Comparison of ENCODE assay signal across 9 cellular contexts in the genomic region with DNA sequence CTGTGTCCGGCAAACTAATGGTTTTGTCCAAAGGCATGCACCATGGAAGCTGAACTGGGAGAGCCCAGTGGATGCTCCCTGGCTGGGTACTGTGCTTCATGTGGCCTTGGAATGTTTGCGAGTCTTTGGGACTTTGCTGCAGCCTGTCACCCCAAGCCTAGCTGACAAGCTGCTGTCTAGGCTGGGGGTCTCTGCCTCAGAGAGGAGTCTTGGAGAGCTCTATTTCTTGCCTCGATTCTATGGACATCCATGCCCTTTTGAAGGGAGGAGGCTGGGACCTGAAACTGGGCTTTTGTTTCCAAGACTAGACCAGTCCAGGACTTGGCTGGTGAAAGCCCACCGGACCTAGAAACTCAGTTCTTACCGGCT. TPM values are rescaled to one million over a fixed set of nuclear protein-coding genes. Genes with fewer than 3 reads are reported as not detected.
DNase-seq lines count a peak whose midpoint lies in the region; ATAC-seq and TF ChIP-seq lines count a peak whose summit lies in the region.
"Had no signal": no experiment of that assay in that cellular context is flagged by ENCODE, and none has a peak within 500 bp of the region (broad histone marks: within the 10 kb centered on the region; RNA-seq: fewer than 3 reads in every experiment).

No MANE protein-coding gene starts in this region.

- H3K9me3 ChIP-seq in BE2C (no peaks in the 10 kb centered on the region), mucosa of stomach (ENCODE audit: control insufficient read depth, low read length) (no peaks in the 10 kb centered on the region), testis (no peaks in the 10 kb centered on the region)
- H3K9me3 ChIP-seq: neutrophil had no signal

- H3K27ac ChIP-seq in testis = no peak overlapping the region
- H3K27ac ChIP-seq: neutrophil had no signal

- no peaks in the 10 kb centered on the region for H3K27me3 Mint-ChIP-seq in IgD-negative memory B cell
- no peaks in the 10 kb centered on the region for H3K27me3 Mint-ChIP-seq in central memory CD8-positive, alpha-beta T cell

- H3K4me3 Mint-ChIP-seq in IgD-negative memory B cell = peak overlapping the region; percentile 88 to 98 (median 92)
- H3K4me3 Mint-ChIP-seq in central memory CD8-positive, alpha-beta T cell = peak overlapping the region; percentile 90

- intact Hi-C loops in testis (cut with DNase I; ENCODE audit: low total_unique reads) = no loop called here

- no peak for TF ChIP-seq POLR2A in testis (IDR thresholded peaks at IDR 0.05)

- H3K27ac Mint-ChIP-seq in IgD-negative memory B cell = peak overlapping the region in 2 of 3 donors; percentile 81 to 85
- H3K27ac Mint-ChIP-seq in central memory CD8-positive, alpha-beta T cell (ENCODE audit: low read depth) = peak overlapping the region; percentile 89

- H3K36me3 Mint-ChIP-seq in IgD-negative memory B cell = no peaks in the 10 kb centered on the region
- H3K36me3 Mint-ChIP-seq in central memory CD8-positive, alpha-beta T cell (ENCODE audit: insufficient read depth) = peaks cover 19% of the 10 kb centered on the region

- 43 to 57% methylated on average over 4 to 5 of the region's 5 CpGs for WGBS in testis, 2 donors

- DNase-seq in BE2C (no peak), testis (no peak)
- no peak for DNase-seq in central memory CD8-positive, alpha-beta T cell (ENCODE audit: low spot score in 2 of 2)

- H3K9ac ChIP-seq in mucosa of stomach (ENCODE audit: low read length) = peak overlapping the region; percentile 29

- H3K4me1 Mint-ChIP-seq in IgD-negative memory B cell = peaks cover 22 to 41% (median 36%) of the 10 kb centered on the region in 3 donors
- H3K4me1 Mint-ChIP-seq in central memory CD8-positive, alpha-beta T cell = peaks cover 53% of the 10 kb centered on the region

- no peaks in the 10 kb centered on the region for H3K4me1 ChIP-seq in BE2C
- H3K4me1 ChIP-seq in mucosa of stomach (ENCODE audit: control insufficient read depth, insufficient read depth, low read length) = peaks cover 19% of the 10 kb centered on the region
- H3K4me1 ChIP-seq in testis = peaks cover 19% of the 10 kb centered on the region

- H3K36me3 ChIP-seq in BE2C (peaks cover 21% of the 10 kb centered on the region), mucosa of stomach (ENCODE audit: control insufficient read depth, insufficient read depth, low read length) (no peaks in the 10 kb centered on the region), testis (ENCODE audit: low read depth, missing control alignments) (no peaks in the 10 kb centered on the region)
- H3K36me3 ChIP-seq: neutrophil had no signal

- no peaks in the 10 kb centered on the region for H3K27me3 ChIP-seq in BE2C
- H3K27me3 ChIP-seq in mucosa of stomach (ENCODE audit: control insufficient read depth, insufficient read depth, low read length) = no peaks in the 10 kb centered on the region
- no peaks in the 10 kb centered on the region for H3K27me3 ChIP-seq in testis
- H3K27me3 ChIP-seq: neutrophil had no signal

- TF ChIP-seq CTCF in BE2C (IDR thresholded peaks at IDR 0.05; ENCODE audit: low read depth, low read length) (no peak), testis (IDR thresholded peaks at IDR 0.05) (no peak)

- peak overlapping the region; percentile 96 for H3K4me3 ChIP-seq in BE2C (ENCODE audit: low read depth, low read length)
- no peak overlapping the region for H3K4me3 ChIP-seq in mucosa of stomach (ENCODE audit: low read length)
- H3K4me3 ChIP-seq in testis = no peak overlapping the region

- ATAC-seq in central memory CD8-positive, alpha-beta T cell (replicated peaks; ENCODE audit: extremely low read depth, poor library complexity, severe bottlenecking) = no peak
- ATAC-seq in HG03457 (IDR thresholded peaks at IDR 0.05; ENCODE audit: unreplicated experiment) (no peak), GM21447 (IDR thresholded peaks at IDR 0.05; ENCODE audit: unreplicated experiment) (no peak), GM18520 (IDR thresholded peaks at IDR 0.05; ENCODE audit: unreplicated experiment) (no peak)

- peaks cover 0 to 3% (median 1%) of the 10 kb centered on the region in 3 donors for H3K9me3 Mint-ChIP-seq in IgD-negative memory B cell
- no peaks in the 10 kb centered on the region for H3K9me3 Mint-ChIP-seq in central memory CD8-positive, alpha-beta T cell

RNA-seq across cellular contexts. Expression of a gene that starts 1.7 kb away (rescaled TPM):
- polyA plus RNA-seq in BE2C (2012; ENCODE audit: insufficient read depth, insufficient read length, low read depth) = 43.2 TPM
- polyA plus RNA-seq in IgD-negative memory B cell = 6.8 TPM
- 1 to 10 TPM; 5.9 TPM for total RNA-seq in testis
- 3.3 TPM for polyA plus RNA-seq in testis (ENCODE audit: insufficient read depth, low read depth, low replicate concordance)

RNA-seq across cellular contexts. Expression of a gene that starts 31.4 kb away (rescaled TPM):
- polyA plus RNA-seq in BE2C (2012; ENCODE audit: insufficient read depth, insufficient read length, low read depth) = 0.29 TPM
- polyA plus RNA-seq in IgD-negative memory B cell (not detected), testis (ENCODE audit: insufficient read depth, low read depth, low replicate concordance) (19.8 TPM)
- 10 to 100 TPM; 16.1 to 25.0 TPM for total RNA-seq in testis

Comparison
In these comparisons a context has a peak if more than half of its experiments do, and no peak if none do; other contexts are left out.
1. RNA of a gene that starts 31.4 kb away (polyA plus RNA-seq): 19.8 TPM in testis (single experiment); not detected in IgD-negative memory B cell (single experiment); every median in the first group is over 10 times any median in the second.